Comparison of ENCODE assay signal across 15 cellular contexts in genomic region chr4:76741663-76742020, GRCh38.
"Had no signal": no experiment of that assay in that cellular context is flagged by ENCODE, and none has a peak within 500 bp of the region (broad histone marks: within the 10 kb centered on the region; RNA-seq: fewer than 3 reads in every experiment).

No MANE protein-coding gene starts in this region.

- DNase-seq: activated CD4-positive, alpha-beta T cell treated with anti-CD3 and anti-CD28 coated beads, Interleukin-2, amount 10 ng/mL, durations not matched to agents 7 days and 5 days; activated naive CD4-positive, alpha-beta T cell treated with anti-CD3 and anti-CD28 coated beads, Interleukin-2, amount 10 ng/mL, durations not matched to agents 7 days and 5 days; activated T-cell treated with anti-CD3 and anti-CD28 coated beads for 4 hours; dermis blood vessel endothelial cell; erythroblast; kidney glomerular epithelial cell; stimulated activated CD4-positive, alpha-beta T cell treated with anti-CD3 and anti-CD28 coated beads, Interleukin-12 subunit alpha, Interleukin-12 subunit beta, amount 100 ng/mL, for 4 hours; stimulated activated CD4-positive, alpha-beta T cell treated with anti-CD3 and anti-CD28 coated beads, Interleukin-2, amount 100 ng/mL, for 24 hours; SW 1271 had no signal

- H3K9me3 Mint-ChIP-seq: activated CD4-positive, alpha-beta T cell treated with anti-CD3 and anti-CD28 coated beads, Interleukin-2, amount 10 ng/mL, durations not matched to agents 7 days and 5 days; activated naive CD4-positive, alpha-beta T cell treated with anti-CD3 and anti-CD28 coated beads, Interleukin-2, amount 10 ng/mL, durations not matched to agents 7 days and 5 days; activated T-helper 17 cell treated with anti-CD3 and anti-CD28 coated beads, Interleukin-2, amount 50 U/mL, for 72 hours; stimulated activated memory B cell treated with anti-CD40 and anti-IgM and Interleukin-4, amounts not matched to agents 10 μg/mL and 1 μg/mL and 100 μg/mL, for 72 hours; T-helper 2 cell treated with Interferon-gamma antibody and Interleukin-4, amounts not matched to agents 5 μg/mL and 100 μg/mL, for 36 hours; type B pancreatic cell had no signal

- H3K4me3 Mint-ChIP-seq: activated CD4-positive, alpha-beta T cell treated with anti-CD3 and anti-CD28 coated beads, Interleukin-2, amount 10 ng/mL, durations not matched to agents 7 days and 5 days; activated naive CD4-positive, alpha-beta T cell treated with anti-CD3 and anti-CD28 coated beads, Interleukin-2, amount 10 ng/mL, durations not matched to agents 7 days and 5 days; activated T-helper 17 cell treated with anti-CD3 and anti-CD28 coated beads, Interleukin-2, amount 50 U/mL, for 72 hours; stimulated activated memory B cell treated with anti-CD40 and anti-IgM and Interleukin-4, amounts not matched to agents 10 μg/mL and 1 μg/mL and 100 μg/mL, for 72 hours; T-helper 2 cell treated with Interferon-gamma antibody and Interleukin-4, amounts not matched to agents 5 μg/mL and 100 μg/mL, for 36 hours; type B pancreatic cell had no signal

- H3K27me3 ChIP-seq: pancreas had no signal

- H3K4me1 Mint-ChIP-seq: activated T-helper 17 cell treated with anti-CD3 and anti-CD28 coated beads, Interleukin-2, amount 50 U/mL, for 72 hours; stimulated activated memory B cell treated with anti-CD40 and anti-IgM and Interleukin-4, amounts not matched to agents 10 μg/mL and 1 μg/mL and 100 μg/mL, for 72 hours had no signal

- H3K36me3 Mint-ChIP-seq: activated naive CD4-positive, alpha-beta T cell treated with anti-CD3 and anti-CD28 coated beads, Interleukin-2, amount 10 ng/mL, durations not matched to agents 7 days and 5 days; stimulated activated memory B cell treated with anti-CD40 and anti-IgM and Interleukin-4, amounts not matched to agents 10 μg/mL and 1 μg/mL and 100 μg/mL, for 72 hours had no signal

- H3K4me1 ChIP-seq: pancreas had no signal

- H3K27ac Mint-ChIP-seq: activated CD4-positive, alpha-beta T cell treated with anti-CD3 and anti-CD28 coated beads, Interleukin-2, amount 10 ng/mL, durations not matched to agents 7 days and 5 days; activated naive CD4-positive, alpha-beta T cell treated with anti-CD3 and anti-CD28 coated beads, Interleukin-2, amount 10 ng/mL, durations not matched to agents 7 days and 5 days; activated T-helper 17 cell treated with anti-CD3 and anti-CD28 coated beads, Interleukin-2, amount 50 U/mL, for 72 hours; stimulated activated memory B cell treated with anti-CD40 and anti-IgM and Interleukin-4, amounts not matched to agents 10 μg/mL and 1 μg/mL and 100 μg/mL, for 72 hours; T-helper 2 cell treated with Interferon-gamma antibody and Interleukin-4, amounts not matched to agents 5 μg/mL and 100 μg/mL, for 36 hours; type B pancreatic cell had no signal

- H3K27me3 Mint-ChIP-seq: type B pancreatic cell had no signal

- H3K4me3 ChIP-seq: pancreas had no signal

- H3K9me3 ChIP-seq: pancreas had no signal

- FAIRE-seq: astrocyte, pancreas had no signal

- H3K27ac ChIP-seq: pancreas had no signal

- ATAC-seq: activated T-helper 17 cell treated with anti-CD3 and anti-CD28 coated beads, Interleukin-2, amount 50 U/mL, for 72 hours; pancreas had no signal
